ENCODE assay signal across 8 cellular contexts in the genomic region with DNA sequence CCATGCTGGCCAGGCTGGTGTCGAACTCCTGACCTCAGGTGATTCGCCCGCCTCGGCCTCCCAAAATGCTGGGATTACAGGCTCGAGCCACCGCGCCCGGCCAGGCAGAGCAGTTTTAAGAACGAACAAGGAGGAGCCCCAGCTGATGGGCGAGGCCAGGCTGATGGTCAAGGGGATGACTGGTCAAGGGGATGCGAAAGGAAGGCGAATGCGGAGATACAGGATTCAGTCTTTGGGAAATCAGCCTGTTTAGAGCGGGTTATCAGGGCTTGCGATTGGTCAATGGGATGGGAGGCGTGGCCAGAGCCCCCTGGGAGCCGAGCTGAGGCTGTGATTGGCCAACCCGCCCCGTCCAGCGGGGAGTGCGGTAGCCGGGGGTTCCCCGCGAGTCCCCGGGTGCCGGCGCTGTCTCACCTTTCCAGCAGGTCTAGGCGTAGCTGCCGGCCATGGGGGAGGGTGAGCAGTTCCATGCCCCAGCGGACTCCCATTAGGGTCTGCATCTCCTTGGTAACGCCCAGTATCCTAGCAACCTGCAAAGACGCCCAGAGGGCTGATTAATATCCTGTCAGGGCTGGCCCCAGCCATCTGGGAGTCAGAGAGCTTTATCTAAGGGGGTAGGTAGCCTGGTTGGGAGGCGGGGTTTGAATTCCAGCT. TPM values are rescaled to one million over a fixed set of nuclear protein-coding genes. Genes with fewer than 3 reads are reported as not detected.
DNase-seq lines count a peak whose midpoint lies in the region; ATAC-seq and TF ChIP-seq lines count a peak whose summit lies in the region.

No MANE protein-coding gene starts in this region.

- peak overlapping the region; percentile 53 for H3K9ac ChIP-seq in mesenchymal stem cell (ENCODE audit: low read length)

- intact Hi-C loops in CD14-positive monocyte (cut with micrococcal nuclease) = no loop called here

- peak overlapping the region in 4 of 7 donors; percentile 34 to 86 (median 52) for H3K27ac Mint-ChIP-seq in CD14-positive monocyte

- peaks cover 7 to 12% of the 10 kb centered on the region in 2 experiments for H3K27me3 ChIP-seq in mesenchymal stem cell (ENCODE audit: control insufficient read depth in 1 of 2, insufficient read depth in 1 of 2, low read length in 2 of 2)

- ATAC-seq in GM18867 (IDR thresholded peaks at IDR 0.05; ENCODE audit: unreplicated experiment) (no peak), HG03139 (IDR thresholded peaks at IDR 0.05; ENCODE audit: unreplicated experiment) (no peak)

- H3K4me3 Mint-ChIP-seq in CD14-positive monocyte = no peak overlapping the region

- H3K79me1 ChIP-seq in mesenchymal stem cell (replicated peaks; ENCODE audit: low read length, poor library complexity, severe bottlenecking) = no peaks in the 10 kb centered on the region

- H3K23ac ChIP-seq in mesenchymal stem cell (ENCODE audit: low read length in 2 of 2) = no peak overlapping the region

- H3K27me3 Mint-ChIP-seq in CD14-positive monocyte (ENCODE audit: low read depth in 3 of 3) = no peaks in the 10 kb centered on the region

- peak overlapping the region; percentile 19 for H3K27ac ChIP-seq in cingulate gyrus (ENCODE audit: low read depth, low read length)
- no peak overlapping the region for H3K27ac ChIP-seq in mesenchymal stem cell (ENCODE audit: low read length, poor library complexity, severe bottlenecking)

- peaks cover 68 to 97% of the 10 kb centered on the region in 2 donors for H3K36me3 Mint-ChIP-seq in CD14-positive monocyte

- H3K9me3 Mint-ChIP-seq in CD14-positive monocyte = no peaks in the 10 kb centered on the region

- H3K18ac ChIP-seq in mesenchymal stem cell (ENCODE audit: low read depth in 1 of 2, low read length in 2 of 2) = no peak overlapping the region

- no peak overlapping the region for H3K4ac ChIP-seq in mesenchymal stem cell (ENCODE audit: low read depth in 1 of 2, low read length in 2 of 2)

- no peak overlapping the region for H2AK5ac ChIP-seq in mesenchymal stem cell (ENCODE audit: low read length, severe bottlenecking)

- H2BK120ac ChIP-seq in mesenchymal stem cell (ENCODE audit: low read depth, low read length) = no peak overlapping the region

- no peak overlapping the region for H3K4me2 ChIP-seq in mesenchymal stem cell (ENCODE audit: low read length, poor library complexity, severe bottlenecking)

- H3K4me1 Mint-ChIP-seq in CD14-positive monocyte = peaks cover 3% of the 10 kb centered on the region

- H2BK5ac ChIP-seq in mesenchymal stem cell (ENCODE audit: low read depth, low read length, poor library complexity, severe bottlenecking) = no peak overlapping the region

- H4K8ac ChIP-seq in mesenchymal stem cell (ENCODE audit: low read length) = no peak overlapping the region

- H3K9me3 ChIP-seq in mesenchymal stem cell (ENCODE audit: control insufficient read depth, low read length) = no peaks in the 10 kb centered on the region

- H3K36me3 ChIP-seq in mesenchymal stem cell (ENCODE audit: control insufficient read depth in 1 of 2, insufficient read depth in 2 of 2, low read depth in 1 of 2, low read length in 2 of 2) = no peaks in the 10 kb centered on the region

- H2BK15ac ChIP-seq in mesenchymal stem cell (ENCODE audit: low read depth, poor library complexity, severe bottlenecking) = no peak overlapping the region

- peaks cover 2% of the 10 kb centered on the region for H3K4me1 ChIP-seq in mesenchymal stem cell (ENCODE audit: control insufficient read depth, insufficient read depth, low read depth, low read length)

- peak overlapping the region; percentile 73 for H2AFZ ChIP-seq in mesenchymal stem cell (ENCODE audit: low read depth, low read length)

- WGBS in mesenchymal stem cell = 7% methylated on average over 33 of the region's 33 CpGs

- no peak for TF ChIP-seq CTCF in CD14-positive monocyte (IDR thresholded peaks at IDR 0.05)

- H2BK12ac ChIP-seq in mesenchymal stem cell (ENCODE audit: low read length in 2 of 2) = peak overlapping the region in 1 of 2 experiments; percentile 13

- no peak overlapping the region for H4K91ac ChIP-seq in mesenchymal stem cell (ENCODE audit: low read length)

- no peak overlapping the region for H3K14ac ChIP-seq in mesenchymal stem cell (ENCODE audit: low read length in 2 of 2)

- H3K4me3 ChIP-seq in mesenchymal stem cell (ENCODE audit: insufficient read depth in 1 of 2, low read depth in 1 of 2, low read length in 2 of 2) = peak overlapping the region in 1 of 2 experiments; percentile 74

- no peak for DNase-seq in CD14-positive monocyte (ENCODE audit: low spot score)
- peak; percentile 21 for DNase-seq in NCI-H1048 (lab: John Stamatoyannopoulos, UW)
- DNase-seq in mesenchymal stem cell = peak; percentile 91
- DNase-seq in NCI-H345 (lab: John Stamatoyannopoulos, UW) = no peak
- no peak for DNase-seq in activated T-cell treated with anti-CD3 and anti-CD28 coated beads, Interleukin-2, amount 50 U/mL, for 1 hour

RNA-seq across cellular contexts. Expression of gene TOR2A, which starts 7.5 kb away (rescaled TPM):
- polyA plus RNA-seq in CD14-positive monocyte = 10 to 100 TPM; 57.4 to 60.0 TPM
- polyA plus RNA-seq in mesenchymal stem cell (2013, experiment 1 of 2) = 16.9 TPM
- polyA plus RNA-seq in mesenchymal stem cell (2013, experiment 2 of 2) = 16.5 TPM

RNA-seq across cellular contexts. Expression of gene TTC16, which starts 26.7 kb away (rescaled TPM):
- under 1 TPM in 1 of 2 donors, not detected in 1; 0.04 TPM for polyA plus RNA-seq in CD14-positive monocyte
- polyA plus RNA-seq in mesenchymal stem cell (2013, experiment 1 of 2) = not detected
- not detected for polyA plus RNA-seq in mesenchymal stem cell (2013, experiment 2 of 2)

RNA-seq across cellular contexts. Expression of gene PTRH1, which starts 27.1 kb away (rescaled TPM):
- 10 to 100 TPM; 19.5 to 19.9 TPM for polyA plus RNA-seq in CD14-positive monocyte
- polyA plus RNA-seq in mesenchymal stem cell (2013, experiment 1 of 2) = 12.3 TPM
- polyA plus RNA-seq in mesenchymal stem cell (2013, experiment 2 of 2) = 12.2 TPM

RNA-seq across cellular contexts. Expression of gene CFAP157, which starts 35.8 kb away (rescaled TPM):
- under 1 TPM; 0.06 to 0.09 TPM for polyA plus RNA-seq in CD14-positive monocyte
- not detected for polyA plus RNA-seq in mesenchymal stem cell (2013, experiment 1 of 2)
- 0.03 TPM for polyA plus RNA-seq in mesenchymal stem cell (2013, experiment 2 of 2)

RNA-seq across cellular contexts. Expression of gene SH2D3C, which starts 35.9 kb away (rescaled TPM):
- 10 to 100 TPM; 11.5 to 20.5 TPM for polyA plus RNA-seq in CD14-positive monocyte
- 0.57 TPM for polyA plus RNA-seq in mesenchymal stem cell (2013, experiment 1 of 2)
- polyA plus RNA-seq in mesenchymal stem cell (2013, experiment 2 of 2) = 0.58 TPM

Comparison
In these comparisons a context has a peak if more than half of its experiments do, and no peak if none do; other contexts are left out.
1. DNase-seq: peak in NCI-H1048 (single experiment) and mesenchymal stem cell (single experiment); none in CD14-positive monocyte (single experiment), NCI-H345 (single experiment) and activated T-cell treated with anti-CD3 and anti-CD28 coated beads, Interleukin-2, amount 50 U/mL, for 1 hour (single experiment).